In the genomic region with DNA sequence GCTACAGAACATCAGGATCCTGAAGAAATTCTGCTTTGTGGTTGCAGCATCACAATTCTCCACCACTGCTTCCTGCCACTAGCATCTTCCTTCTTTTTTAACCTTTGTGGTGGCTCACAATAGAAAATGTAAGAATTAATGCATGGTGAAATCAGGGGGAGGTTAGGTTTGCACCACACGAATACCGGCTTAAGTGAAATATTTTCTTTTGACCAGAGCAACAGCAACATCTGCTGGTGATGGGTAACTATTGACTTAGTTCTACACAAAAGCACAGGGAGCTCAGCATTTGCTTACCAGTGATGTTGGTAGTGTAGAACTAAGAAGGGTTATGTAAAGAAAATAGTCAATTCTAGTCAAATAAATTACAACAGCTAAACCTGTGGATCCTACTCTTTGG, we compare ENCODE assay signal across 9 cellular contexts.
DNase-seq lines count a peak whose midpoint lies in the region; ATAC-seq and TF ChIP-seq lines count a peak whose summit lies in the region.
"Had no signal": no experiment of that assay in that cellular context is flagged by ENCODE, and none has a peak within 500 bp of the region (broad histone marks: within the 10 kb centered on the region; RNA-seq: fewer than 3 reads in every experiment).

No MANE protein-coding gene starts in this region.

- no peaks in the 10 kb centered on the region for H3K9me3 ChIP-seq in MM.1S (replicated peaks; ENCODE audit: insufficient read depth, low read length)
- H3K9me3 ChIP-seq in esophagus squamous epithelium, result no peaks in the 10 kb centered on the region

- no peaks in the 10 kb centered on the region for H3K27me3 Mint-ChIP-seq in activated CD8-positive, alpha-beta T cell treated with anti-CD3 and anti-CD28 coated beads, Interleukin-2, amount 10 ng/mL, durations not matched to agents 7 days and 5 days (ENCODE audit: low read depth)

- no peak overlapping the region for H3K27ac Mint-ChIP-seq in activated CD8-positive, alpha-beta T cell treated with anti-CD3 and anti-CD28 coated beads, Interleukin-2, amount 10 ng/mL, durations not matched to agents 7 days and 5 days

- H3K27me3 ChIP-seq in MM.1S (replicated peaks; ENCODE audit: insufficient read depth, low read length) (no peaks in the 10 kb centered on the region), esophagus squamous epithelium (no peaks in the 10 kb centered on the region)

- H3K36me3 ChIP-seq in MM.1S (replicated peaks; ENCODE audit: insufficient read depth, low read length) (no peaks in the 10 kb centered on the region), esophagus squamous epithelium (peaks cover 0 to 56% (median 3%) of the 10 kb centered on the region in 3 donors)

- WGBS in esophagus squamous epithelium, 2 donors, result 12 to 20% methylated on average over 2 of the region's 2 CpGs

- DNase-seq in NCI-H2107 treated with DMSO at 0.1 percent for 48 hours (lab: John Stamatoyannopoulos, UW; ENCODE audit: unreplicated experiment), result peak; percentile 53
- DNase-seq in NCI-H2107 (lab: John Stamatoyannopoulos, UW), result no peak
- peak; percentile 27 for DNase-seq in MM.1S
- peak; percentile 39 for DNase-seq in activated CD8-positive, alpha-beta T cell treated with anti-CD3 and anti-CD28 coated beads, Interleukin-2, amount 10 ng/mL, durations not matched to agents 7 days and 5 days
- DNase-seq in lung microvascular endothelial cell (ENCODE audit: low read depth in 2 of 2), result peak; percentile 66 to 70
- no peak for DNase-seq in esophagus squamous epithelium (lab: John Stamatoyannopoulos, UW)
- DNase-seq in NCI-H526 treated with DMSO at 0.1 percent for 48 hours (lab: John Stamatoyannopoulos, UW), result no peak

- H3K4me1 Mint-ChIP-seq in activated CD8-positive, alpha-beta T cell treated with anti-CD3 and anti-CD28 coated beads, Interleukin-2, amount 10 ng/mL, durations not matched to agents 7 days and 5 days (ENCODE audit: low read depth), result peaks cover 3% of the 10 kb centered on the region

- H3K4me2 ChIP-seq in MM.1S (ENCODE audit: low read depth, low read length), result no peak overlapping the region

- H3K4me1 ChIP-seq in MM.1S (ENCODE audit: low read length) (no peaks in the 10 kb centered on the region), esophagus squamous epithelium (no peaks in the 10 kb centered on the region)

- no peaks in the 10 kb centered on the region for H4K20me1 ChIP-seq in MM.1S (ENCODE audit: insufficient read depth, low read length)

- no peaks in the 10 kb centered on the region for H3K36me3 Mint-ChIP-seq in activated CD8-positive, alpha-beta T cell treated with anti-CD3 and anti-CD28 coated beads, Interleukin-2, amount 10 ng/mL, durations not matched to agents 7 days and 5 days (ENCODE audit: low read depth)

- H3K27ac ChIP-seq in MM.1S (ENCODE audit: low read length), result no peak overlapping the region
- H3K27ac ChIP-seq in esophagus squamous epithelium, result no peak overlapping the region

- peak; percentile 74 for ATAC-seq in GM21723 (IDR thresholded peaks at IDR 0.05; ENCODE audit: unreplicated experiment)
- peak; percentile 63 for ATAC-seq in activated CD8-positive, alpha-beta T cell treated with anti-CD3 and anti-CD28 coated beads, Interleukin-2, amount 10 ng/mL, durations not matched to agents 7 days and 5 days

- no peak overlapping the region for H3K4me3 Mint-ChIP-seq in activated CD8-positive, alpha-beta T cell treated with anti-CD3 and anti-CD28 coated beads, Interleukin-2, amount 10 ng/mL, durations not matched to agents 7 days and 5 days
- H3K4me3 Mint-ChIP-seq: CD8-positive, alpha-beta memory T cell had no signal

- H3K4me3 ChIP-seq in MM.1S (ENCODE audit: low read length) (no peak overlapping the region), esophagus squamous epithelium (no peak overlapping the region)

- no peak overlapping the region for H2AFZ ChIP-seq in MM.1S (ENCODE audit: low read length)

- H3F3A ChIP-seq in MM.1S (ENCODE audit: insufficient read depth, low read length), result no peaks in the 10 kb centered on the region

- TF ChIP-seq CTCF in MM.1S (IDR thresholded peaks at IDR 0.05; ENCODE audit: low read length) (peak; percentile 37), esophagus squamous epithelium (IDR thresholded peaks at IDR 0.05) (peak in 1 of 6 experiments; percentile 35)

- no peaks in the 10 kb centered on the region for H3K9me3 Mint-ChIP-seq in activated CD8-positive, alpha-beta T cell treated with anti-CD3 and anti-CD28 coated beads, Interleukin-2, amount 10 ng/mL, durations not matched to agents 7 days and 5 days (ENCODE audit: insufficient read depth)
- H3K9me3 Mint-ChIP-seq: CD8-positive, alpha-beta memory T cell had no signal

- CTCF ChIA-PET in activated CD8-positive, alpha-beta T cell treated with anti-CD3 and anti-CD28 coated beads, Interleukin-2, amount 10 ng/mL, durations not matched to agents 7 days and 5 days (lab: Charles Lee), result interaction anchor here (0.6 to 1.8 kb wide), 10 partner anchors 9 to 681 kb away, joined by 3 to 7 read pairs (median 5); no protein-coding TSS in a partner anchor

- H3K9me2 ChIP-seq in MM.1S (replicated peaks; ENCODE audit: insufficient read depth, low read length), result no peaks in the 10 kb centered on the region

- TF ChIP-seq POLR2A in esophagus squamous epithelium (IDR thresholded peaks at IDR 0.05), result no peak

- POLR2A ChIA-PET in activated CD8-positive, alpha-beta T cell treated with anti-CD3 and anti-CD28 coated beads, Interleukin-2, amount 10 ng/mL, durations not matched to agents 7 days and 5 days (lab: Charles Lee), result interaction anchor here (0.6 kb wide), 1 partner anchor 273 kb away, joined by 3 read pairs; no protein-coding TSS in a partner anchor

- intact Hi-C loops in esophagus squamous epithelium (cut with DNase I), result no loop called here

- no peak overlapping the region for H3K9ac ChIP-seq in MM.1S (ENCODE audit: low read length)

- no peaks in the 10 kb centered on the region for H3K79me2 ChIP-seq in MM.1S (ENCODE audit: low read length)

Comparison
In these comparisons a context has a peak if more than half of its experiments do, and no peak if none do; other contexts are left out.
1. DNase-seq: peak in NCI-H2107 treated with DMSO at 0.1 percent for 48 hours (single experiment), MM.1S (single experiment), activated CD8-positive, alpha-beta T cell treated with anti-CD3 and anti-CD28 coated beads, Interleukin-2, amount 10 ng/mL, durations not matched to agents 7 days and 5 days (single experiment) and lung microvascular endothelial cell (2 of 2); none in NCI-H2107 (single experiment), esophagus squamous epithelium (single experiment) and NCI-H526 treated with DMSO at 0.1 percent for 48 hours (single experiment).